Comparison of ENCODE assay signal across 9 cellular contexts in the genomic region with DNA sequence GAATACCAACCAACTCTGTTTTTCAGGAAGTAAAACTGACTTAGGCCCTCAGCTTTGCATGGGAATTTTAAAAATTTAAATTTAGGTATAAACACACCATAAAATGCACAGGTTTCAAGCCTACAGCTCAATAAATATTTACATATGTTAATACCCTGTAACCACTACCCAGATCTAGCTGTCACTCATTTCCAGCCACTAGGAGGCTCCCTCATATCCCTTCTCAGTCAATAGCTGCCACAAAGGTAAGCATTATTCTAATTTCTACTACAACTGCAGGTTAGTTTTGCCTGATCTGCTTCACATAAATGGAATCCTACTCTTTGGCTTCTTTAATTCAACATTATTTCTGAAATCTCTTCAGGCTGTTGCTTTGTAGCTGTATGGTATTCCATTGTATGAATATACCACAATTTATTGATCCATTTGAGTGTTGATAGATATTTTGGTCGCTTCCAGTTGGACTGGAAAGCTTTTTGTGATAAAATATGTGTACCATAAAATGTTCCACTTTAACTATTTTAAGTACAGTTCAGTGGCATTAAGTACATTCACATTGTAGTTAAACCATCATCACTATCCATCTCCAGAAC. TPM values are rescaled to one million over a fixed set of nuclear protein-coding genes. Genes with fewer than 3 reads are reported as not detected.
A peak's percentile ranks its signal among the peaks of the same experiment; 100 is the strongest.
DNase-seq lines count a peak whose midpoint lies in the region; ATAC-seq, FAIRE-seq and TF ChIP-seq lines count a peak whose summit lies in the region.
"Had no signal": no experiment of that assay in that cellular context is flagged by ENCODE, and none has a peak within 500 bp of the region (broad histone marks: within the 10 kb centered on the region; RNA-seq: fewer than 3 reads in every experiment).

No MANE protein-coding gene starts in this region.

- no peaks in the 10 kb centered on the region for H3K4me1 ChIP-seq in body of pancreas
- no peaks in the 10 kb centered on the region for H3K4me1 ChIP-seq in pancreas

- H3K27me3 ChIP-seq in HL-60 (ENCODE audit: insufficient read depth, poor library complexity, severe bottlenecking): peaks cover 2% of the 10 kb centered on the region
- no peaks in the 10 kb centered on the region for H3K27me3 ChIP-seq in body of pancreas
- H3K27me3 ChIP-seq in pancreas: no peaks in the 10 kb centered on the region

- DNase-seq in DMS53 (lab: John Stamatoyannopoulos, UW) (peak; percentile 67), DMS53 treated with DMSO at 0.1 percent for 48 hours (lab: John Stamatoyannopoulos, UW; ENCODE audit: unreplicated experiment) (no peak), HL-60 (ENCODE audit: low read depth in 1 of 2, low spot score in 1 of 2) (peak in 1 of 2 experiments; percentile 4), body of pancreas (peak; percentile 14 to 44 (median 26)), pancreas (peak in 1 of 6 donors; percentile 14), MV-4-11 (lab: John Stamatoyannopoulos, UW) (no peak), GDM1 (lab: John Stamatoyannopoulos, UW) (no peak)
- DNase-seq in effector CD8-positive, alpha-beta T cell (lab: John Stamatoyannopoulos, UW): no peak

- no peak for FAIRE-seq in pancreas (lab: Jason Lieb, UNC)

- intact Hi-C loops in body of pancreas (cut with DNase I): no loop called here
- intact Hi-C loops in pancreas (cut with DNase I): no loop called here

- H3K27ac ChIP-seq in HL-60 (replicated peaks): no peak overlapping the region
- no peak overlapping the region for H3K27ac ChIP-seq in body of pancreas
- H3K27ac ChIP-seq in pancreas: no peak overlapping the region

- H3K9me3 ChIP-seq in body of pancreas: peaks cover 0 to 7% (median 0%) of the 10 kb centered on the region in 3 donors
- H3K9me3 ChIP-seq in pancreas: no peaks in the 10 kb centered on the region

- TF ChIP-seq POLR2A in body of pancreas (IDR thresholded peaks at IDR 0.05): no peak

- H3K36me3 ChIP-seq in body of pancreas (replicated peaks in 1 of 2; ENCODE audit: insufficient read depth in 1 of 2, low read depth in 2 of 2) (no peaks in the 10 kb centered on the region), pancreas (no peaks in the 10 kb centered on the region)

- no peak overlapping the region for H3K4me3 ChIP-seq in HL-60 (replicated peaks; ENCODE audit: insufficient read depth, low read length)
- no peak overlapping the region for H3K4me3 ChIP-seq in body of pancreas
- H3K4me3 ChIP-seq in pancreas: no peak overlapping the region

- 43 to 44% methylated on average over 1 of the region's 1 CpG for WGBS in body of pancreas, 2 donors
- WGBS in pancreas, 2 donors: 42 to 58% methylated on average over 1 of the region's 1 CpG

- TF ChIP-seq CTCF in HL-60 (IDR thresholded peaks at IDR 0.05; ENCODE audit: insufficient read depth, low read length) (peak; percentile 42), body of pancreas (IDR thresholded peaks at IDR 0.05) (peak in 6 of 7 experiments; percentile 29 to 54 (median 38)), pancreas (IDR thresholded peaks at IDR 0.05) (peak in 3 of 4 donors; percentile 9 to 36 (median 26))

- ATAC-seq in body of pancreas (peak; percentile 48), pancreas (peak in 3 of 4 donors; percentile 50 to 74 (median 68))

RNA-seq across cellular contexts. Expression of gene MEI4, which starts 32.5 kb away (rescaled TPM):
- total RNA-seq in body of pancreas (1 to 10 TPM; 2.1 to 3.3 TPM), pancreas (1 to 10 TPM in 4 of 6 donors, under 1 TPM in 2; 0.58 to 1.9 (median 1.3) TPM)
- under 1 TPM; 0.30 to 0.94 TPM for polyA plus RNA-seq in pancreas
- total RNA-seq: T-helper 1 cell treated with Interleukin-12 subunit alpha and Interleukin-12 subunit beta and Interleukin-4 antibody, amounts not matched to agents 30 ng/mL and 1 ng/mL, for 36 hours had no signal

Comparison
In these comparisons a context has a peak if more than half of its experiments do, and no peak if none do; other contexts are left out.
1. DNase-seq: peak in DMS53 (single experiment) and body of pancreas (4 of 4); none in DMS53 treated with DMSO at 0.1 percent for 48 hours (single experiment), MV-4-11 (single experiment), effector CD8-positive, alpha-beta T cell (single experiment) and GDM1 (single experiment).
2. Peak in every context shown above with its lines, with median percentiles within 50 percentile points of each other: CTCF ChIP-seq.